ENCODE assay signal across 17 cellular contexts in genomic region chr2:37096568-37096967, GRCh38. TPM values are rescaled to one million over a fixed set of nuclear protein-coding genes. Genes with fewer than 3 reads are reported as not detected.
DNase-seq lines count a peak whose midpoint lies in the region; ATAC-seq and TF ChIP-seq lines count a peak whose summit lies in the region.
"Had no signal": no experiment of that assay in that cellular context is flagged by ENCODE, and none has a peak within 500 bp of the region (broad histone marks: within the 10 kb centered on the region; RNA-seq: fewer than 3 reads in every experiment).

No MANE protein-coding gene starts in this region.

- WGBS in smooth muscle cell (ENCODE audit: low lambda C conversion rate), result 100% methylated on average over 1 of the region's 1 CpG

- H3K4me3 ChIP-seq in CD4-positive, alpha-beta memory T cell (ENCODE audit: low read length in 2 of 2), result no peak overlapping the region
- H3K4me3 ChIP-seq in Karpas-422 (ENCODE audit: low read length), result no peak overlapping the region
- H3K4me3 ChIP-seq in adipocyte (ENCODE audit: low read length), result no peak overlapping the region
- no peak overlapping the region for H3K4me3 ChIP-seq in smooth muscle cell
- no peak overlapping the region for H3K4me3 ChIP-seq in CD8-positive, alpha-beta T cell (ENCODE audit: low read depth, low read length)
- H3K4me3 ChIP-seq: Peyer's patch, SK-N-MC had no signal

- POLR2A ChIA-PET in CD4-positive, alpha-beta memory T cell (lab: Charles Lee; ENCODE audit: partially characterized antibody), result no interaction called here
- POLR2A ChIA-PET in CD8-positive, alpha-beta T cell (lab: Charles Lee), result no interaction called here

- no peak overlapping the region for H3K4me3 Mint-ChIP-seq in CD4-positive, alpha-beta memory T cell
- H3K4me3 Mint-ChIP-seq in CD8-positive, alpha-beta T cell, result no peak overlapping the region

- no peaks in the 10 kb centered on the region for H3K4me1 ChIP-seq in CD4-positive, alpha-beta memory T cell (ENCODE audit: insufficient read depth, low read length)
- H3K4me1 ChIP-seq in Karpas-422 (ENCODE audit: low read length), result peaks cover 16% of the 10 kb centered on the region
- peaks cover 36% of the 10 kb centered on the region for H3K4me1 ChIP-seq in adipocyte (ENCODE audit: control insufficient read depth, insufficient read depth, low read length)
- no peaks in the 10 kb centered on the region for H3K4me1 ChIP-seq in smooth muscle cell (ENCODE audit: low read depth)
- H3K4me1 ChIP-seq in CD8-positive, alpha-beta T cell (ENCODE audit: insufficient read depth, low read length), result no peaks in the 10 kb centered on the region
- H3K4me1 ChIP-seq: BE2C, Peyer's patch had no signal

- H3K9ac ChIP-seq in Karpas-422 (ENCODE audit: low read length) (no peak overlapping the region), adipocyte (ENCODE audit: low read length) (peak overlapping the region; percentile 68), smooth muscle cell (ENCODE audit: low read depth) (no peak overlapping the region)

- no peak for ATAC-seq in SK-N-SH treated with all-trans-retinoic acid at 6 μM for 48 hours
- no peak for ATAC-seq in CD8-positive, alpha-beta T cell
- ATAC-seq: Right ventricle myocardium inferior had no signal

- H2AFZ ChIP-seq in Karpas-422 (ENCODE audit: low read length) (no peak overlapping the region), smooth muscle cell (ENCODE audit: low read depth) (no peak overlapping the region)

- no peak for TF ChIP-seq CTCF in smooth muscle cell (IDR thresholded peaks at IDR 0.05; ENCODE audit: borderline replicate concordance, insufficient read depth, poor library complexity, severe bottlenecking)
- TF ChIP-seq CTCF in CD8-positive, alpha-beta T cell (IDR thresholded peaks at IDR 0.05), result no peak

- no peak for DNase-seq in CD4-positive, alpha-beta memory T cell
- DNase-seq in Karpas-422, result no peak
- DNase-seq in adipocyte (ENCODE audit: low read depth), result no peak
- DNase-seq in smooth muscle cell (lab: John Stamatoyannopoulos, UW; ENCODE audit: unreplicated experiment), result no peak
- no peak for DNase-seq in midbrain (lab: John Stamatoyannopoulos, UW)
- no peak for DNase-seq in CD8-positive, alpha-beta T cell
- DNase-seq: BE2C, DND-41, KBM-7, NCI-H1048, NCI-H146, NCI-H2081 treated with DMSO at 0.1 percent for 48 hours, NCI-H510A, Peyer's patch had no signal

- CTCF ChIA-PET in CD4-positive, alpha-beta memory T cell (lab: Charles Lee; ENCODE audit: partially characterized antibody), result no interaction called here
- CTCF ChIA-PET in CD8-positive, alpha-beta T cell (lab: Charles Lee), result no interaction called here

- H3K79me2 ChIP-seq in Karpas-422 (ENCODE audit: low read length), result no peaks in the 10 kb centered on the region
- no peaks in the 10 kb centered on the region for H3K79me2 ChIP-seq in smooth muscle cell (ENCODE audit: low read depth)

- no peak overlapping the region for H3K27ac ChIP-seq in CD4-positive, alpha-beta memory T cell (ENCODE audit: low read depth, low read length)
- 0 out of 2 replicates have a peak overlapping the region, but pooled peaks have one; percentile 11 for H3K27ac ChIP-seq in Karpas-422 (ENCODE audit: low read length)
- peak overlapping the region; percentile 2 for H3K27ac ChIP-seq in smooth muscle cell (ENCODE audit: low read depth)
- no peak overlapping the region for H3K27ac ChIP-seq in CD8-positive, alpha-beta T cell (ENCODE audit: low read depth, low read length)
- H3K27ac ChIP-seq: Peyer's patch, SK-N-MC had no signal

- no peaks in the 10 kb centered on the region for H3K27me3 ChIP-seq in CD4-positive, alpha-beta memory T cell (ENCODE audit: insufficient read depth, low read length)
- no peaks in the 10 kb centered on the region for H3K27me3 ChIP-seq in Karpas-422 (ENCODE audit: low read length)
- H3K27me3 ChIP-seq in adipocyte (replicated peaks; ENCODE audit: control insufficient read depth, insufficient read depth, low read length), result no peaks in the 10 kb centered on the region
- no peaks in the 10 kb centered on the region for H3K27me3 ChIP-seq in smooth muscle cell (ENCODE audit: low read depth)
- no peaks in the 10 kb centered on the region for H3K27me3 ChIP-seq in CD8-positive, alpha-beta T cell (ENCODE audit: insufficient read depth, low read length)
- H3K27me3 ChIP-seq: BE2C, Peyer's patch had no signal

- peaks cover 45 to 72% of the 10 kb centered on the region in 2 donors for H3K36me3 Mint-ChIP-seq in CD4-positive, alpha-beta memory T cell
- peaks cover 78% of the 10 kb centered on the region for H3K36me3 Mint-ChIP-seq in CD8-positive, alpha-beta T cell

- no peak overlapping the region for H3K4me2 ChIP-seq in Karpas-422 (ENCODE audit: low read depth, low read length, poor library complexity, severe bottlenecking)
- no peak overlapping the region for H3K4me2 ChIP-seq in smooth muscle cell

- H3F3A ChIP-seq in smooth muscle cell (ENCODE audit: low read depth), result peaks cover 3% of the 10 kb centered on the region

- H3K9me3 Mint-ChIP-seq in CD4-positive, alpha-beta memory T cell, result no peaks in the 10 kb centered on the region
- H3K9me3 Mint-ChIP-seq in CD8-positive, alpha-beta T cell, result no peaks in the 10 kb centered on the region

- no peaks in the 10 kb centered on the region for H3K9me2 ChIP-seq in Karpas-422 (replicated peaks; ENCODE audit: insufficient read depth, low read length)

- H3K9me3 ChIP-seq in CD4-positive, alpha-beta memory T cell (ENCODE audit: control insufficient read depth in 1 of 2, low read length in 2 of 2), result no peaks in the 10 kb centered on the region
- no peaks in the 10 kb centered on the region for H3K9me3 ChIP-seq in Karpas-422 (ENCODE audit: low read length)
- no peaks in the 10 kb centered on the region for H3K9me3 ChIP-seq in adipocyte (ENCODE audit: control insufficient read depth, low read length)
- H3K9me3 ChIP-seq in smooth muscle cell (replicated peaks; ENCODE audit: low read depth), result no peaks in the 10 kb centered on the region
- no peaks in the 10 kb centered on the region for H3K9me3 ChIP-seq in CD8-positive, alpha-beta T cell (ENCODE audit: low read length)
- H3K9me3 ChIP-seq: BE2C, Peyer's patch had no signal

- H3K4me1 Mint-ChIP-seq in CD4-positive, alpha-beta memory T cell, result no peaks in the 10 kb centered on the region
- H3K4me1 Mint-ChIP-seq in CD8-positive, alpha-beta T cell (ENCODE audit: low read depth), result peaks cover 2% of the 10 kb centered on the region

- peaks cover 51% of the 10 kb centered on the region for H3K36me3 ChIP-seq in CD4-positive, alpha-beta memory T cell (ENCODE audit: insufficient read depth, low read length)
- peaks cover 68% of the 10 kb centered on the region for H3K36me3 ChIP-seq in Karpas-422 (ENCODE audit: insufficient read depth, low read length)
- H3K36me3 ChIP-seq in adipocyte (ENCODE audit: control insufficient read depth, insufficient read depth, low read length, severe bottlenecking), result peaks cover 89% of the 10 kb centered on the region
- peaks cover 24% of the 10 kb centered on the region for H3K36me3 ChIP-seq in smooth muscle cell (ENCODE audit: low read depth)
- peaks cover 29% of the 10 kb centered on the region for H3K36me3 ChIP-seq in CD8-positive, alpha-beta T cell (ENCODE audit: insufficient read depth, low read length)

- no peaks in the 10 kb centered on the region for H3K27me3 Mint-ChIP-seq in CD4-positive, alpha-beta memory T cell
- H3K27me3 Mint-ChIP-seq in CD8-positive, alpha-beta T cell (ENCODE audit: low read depth), result no peaks in the 10 kb centered on the region

- H3K27ac Mint-ChIP-seq in CD4-positive, alpha-beta memory T cell, result peak overlapping the region in 4 of 7 donors; percentile 12 to 83 (median 72)
- H3K27ac Mint-ChIP-seq in CD8-positive, alpha-beta T cell, result no peak overlapping the region

- intact Hi-C loops in CD4-positive, alpha-beta memory T cell (cut with micrococcal nuclease), result no loop called here
- intact Hi-C loops in CD8-positive, alpha-beta T cell (cut with DNase I, micrococcal nuclease), result loop anchor here in 1 of 2 experiments (5.0 kb wide), 1 partner anchor 39 kb away; no protein-coding TSS in a partner anchor

- H4K20me1 ChIP-seq in Karpas-422 (ENCODE audit: insufficient read depth, low read depth, low read length), result no peaks in the 10 kb centered on the region
- H4K20me1 ChIP-seq in smooth muscle cell (ENCODE audit: low read depth), result no peaks in the 10 kb centered on the region

TF ChIP-seq in SK-N-SH treated with all-trans-retinoic acid at 6 μM for 48 hours, 23 proteins besides CTCF, POLR2A, EP300 and RAD21 (continues in another document):
- no peak for TF ChIP-seq POU6F1 (CRISPR knock-in tag; IDR thresholded peaks at IDR 0.05; ENCODE audit: borderline replicate concordance, low read depth)
- TF ChIP-seq PPARA (CRISPR knock-in tag; IDR thresholded peaks at IDR 0.05; ENCODE audit: borderline replicate concordance), result no peak
- no peak for TF ChIP-seq RARB (CRISPR knock-in tag; IDR thresholded peaks at IDR 0.05)

RNA-seq across cellular contexts. Expression of gene GPATCH11, which starts 12.2 kb away (rescaled TPM):
- 10 to 100 TPM; 17.3 to 18.9 TPM for total RNA-seq in CD4-positive, alpha-beta memory T cell
- polyA plus RNA-seq in CD4-positive, alpha-beta memory T cell, result 1 to 10 TPM; 9.2 to 9.9 TPM
- total RNA-seq in Karpas-422 (2014; rRNA removed; shearing (Covaris generic); ENCODE audit: low replicate concordance), result 7.8 and 16.4 TPM in 2 replicates
- 7.7 and 9.8 TPM in 2 replicates for total RNA-seq in smooth muscle cell
- 3.9 TPM in 2 replicates for polyA plus RNA-seq in smooth muscle cell
- total RNA-seq in CD8-positive, alpha-beta T cell, result 1 to 10 TPM; 5.4 to 6.4 TPM

RNA-seq across cellular contexts. Expression of gene HEATR5B, which starts 12.4 kb away (rescaled TPM):
- total RNA-seq in CD4-positive, alpha-beta memory T cell, result 10 to 100 TPM; 52.6 to 55.2 TPM
- 10 to 100 TPM in 1 of 2 donors, 1 to 10 TPM in 1; 6.1 to 20.7 TPM for polyA plus RNA-seq in CD4-positive, alpha-beta memory T cell
- 21.2 and 53.1 TPM in 2 replicates for total RNA-seq in Karpas-422 (2014; rRNA removed; shearing (Covaris generic); ENCODE audit: low replicate concordance)
- 14.7 and 18.7 TPM in 2 replicates for total RNA-seq in smooth muscle cell
- polyA plus RNA-seq in smooth muscle cell, result 4.4 and 7.0 TPM in 2 replicates
- 10 to 100 TPM in 1 of 2 experiments, 1 to 10 TPM in 1; 9.9 to 11.0 TPM for total RNA-seq in CD8-positive, alpha-beta T cell

Comparison
In these comparisons a context has a peak if more than half of its experiments do, and no peak if none do; other contexts are left out.
1. H3K27ac ChIP-seq: peak in Karpas-422 (single experiment) and smooth muscle cell (single experiment); none in CD4-positive, alpha-beta memory T cell (single experiment) and CD8-positive, alpha-beta T cell (single experiment).